8 cellular contexts compared by ENCODE assay signal in the genomic region with DNA sequence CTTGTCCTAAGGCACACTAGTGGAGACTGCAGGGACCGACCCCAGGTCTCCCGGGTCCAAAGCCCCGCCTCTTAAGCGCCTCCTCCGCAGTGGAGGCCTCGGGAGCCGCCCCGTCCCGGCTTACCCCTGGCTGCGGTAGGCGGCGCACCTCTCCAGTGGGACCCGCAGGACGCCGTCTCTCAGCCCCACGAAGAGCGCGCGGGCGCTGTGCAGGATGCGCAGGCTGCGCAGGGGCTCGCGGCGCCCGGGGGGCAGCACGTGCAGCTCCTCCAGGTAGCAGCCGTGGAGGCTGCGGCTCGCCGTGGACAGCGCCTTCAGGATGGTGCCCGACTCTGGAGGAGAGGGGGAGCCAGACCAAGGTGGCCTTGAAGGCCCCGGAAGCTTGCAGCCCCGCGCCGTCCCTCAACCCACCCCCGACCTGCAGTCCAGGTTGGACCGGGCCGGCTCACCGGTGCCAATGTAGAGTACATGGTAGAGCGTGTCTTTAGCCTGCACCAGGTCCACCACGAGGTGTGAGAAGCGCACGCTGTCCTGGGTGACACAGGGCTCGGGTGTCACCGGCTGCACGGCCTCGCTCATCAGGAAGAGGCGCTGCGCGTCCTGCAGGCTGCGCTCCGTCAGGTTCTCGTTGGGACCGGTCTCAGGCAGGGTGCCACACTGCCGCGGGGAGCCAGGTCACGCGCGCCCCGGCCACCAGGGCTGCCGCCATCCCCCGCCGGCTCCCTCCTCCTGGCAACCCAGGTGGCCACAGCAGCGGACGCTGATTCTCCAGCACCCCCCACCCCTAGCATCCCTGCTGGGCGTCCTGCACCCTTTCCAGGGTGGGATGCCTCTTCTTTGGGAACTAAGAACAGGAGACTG.
DNase-seq lines count a peak whose midpoint lies in the region; ATAC-seq, FAIRE-seq and TF ChIP-seq lines count a peak whose summit lies in the region.

No MANE protein-coding gene starts in this region.

- peaks cover 19% of the 10 kb centered on the region for H3K27me3 Mint-ChIP-seq in activated T-cell treated with anti-CD3 and anti-CD28 coated beads, Interleukin-2, amount 50 U/mL, for 4 hours (ENCODE audit: low read depth)
- peaks cover 8% of the 10 kb centered on the region for H3K27me3 Mint-ChIP-seq in memory B cell

- peak; percentile 95 for ATAC-seq in HCT116
- ATAC-seq in activated T-cell treated with anti-CD3 and anti-CD28 coated beads, Interleukin-2, amount 50 U/mL, for 4 hours: peak; percentile 74 to 78
- peak; percentile 78 for ATAC-seq in memory B cell (ENCODE audit: low read depth)
- no peak for ATAC-seq in HG03097 (IDR thresholded peaks at IDR 0.05; ENCODE audit: low FRiP score, unreplicated experiment)

- peaks cover 12% of the 10 kb centered on the region; the same call in 1 of the 2 replicates for H3K27me3 ChIP-seq in HCT116 (ENCODE audit: insufficient read depth, low read length)

- no peak overlapping the region for H3K27ac Mint-ChIP-seq in memory B cell

- H2AFZ ChIP-seq in HCT116 (ENCODE audit: low read depth, low read length, poor library complexity, severe bottlenecking): no peak overlapping the region

- no peaks in the 10 kb centered on the region for H3K9me3 ChIP-seq in HCT116 (ENCODE audit: control insufficient read depth in 1 of 2, insufficient read depth in 1 of 2, low read depth in 1 of 2, low read length in 2 of 2)

- no peaks in the 10 kb centered on the region for H3K36me3 Mint-ChIP-seq in activated T-cell treated with anti-CD3 and anti-CD28 coated beads, Interleukin-2, amount 50 U/mL, for 4 hours (ENCODE audit: insufficient read depth)
- H3K36me3 Mint-ChIP-seq in memory B cell: no peaks in the 10 kb centered on the region

- peak overlapping the region; percentile 37 for H3K4me3 Mint-ChIP-seq in activated T-cell treated with anti-CD3 and anti-CD28 coated beads, Interleukin-2, amount 50 U/mL, for 4 hours
- peak overlapping the region; percentile 66 for H3K4me3 Mint-ChIP-seq in memory B cell

- no peaks in the 10 kb centered on the region for H3K79me2 ChIP-seq in HCT116 (ENCODE audit: insufficient read depth, low read length)

- no peaks in the 10 kb centered on the region for H4K20me1 ChIP-seq in HCT116 (ENCODE audit: insufficient read depth)

- no peaks in the 10 kb centered on the region for H3K9me2 ChIP-seq in HCT116 (ENCODE audit: insufficient read depth)

- TF ChIP-seq POLR2A in HCT116 (IDR thresholded peaks at IDR 0.05; ENCODE audit: borderline replicate concordance, extremely low read depth, insufficient read depth, insufficient read length): no peak
- TF ChIP-seq POLR2A in H54 (IDR thresholded peaks at IDR 0.05; ENCODE audit: low read depth, low read length): no peak

- intact Hi-C loops in HCT116 (cut with micrococcal nuclease): no loop called here

- RAD21 ChIA-PET in HCT116 (lab: Charles Lee; ENCODE audit: low non-redundant PET in 1 of 2, low total read pairs in 2 of 2, uncharacterized antibody in 2 of 2, unreplicated experiment in 2 of 2): no interaction called here

- peak; percentile 26 for DNase-seq in ELR (ENCODE audit: low read depth)
- DNase-seq in HCT116 (ENCODE audit: low read depth, low spot score): no peak
- no peak for DNase-seq in activated T-cell treated with anti-CD3 and anti-CD28 coated beads, Interleukin-2, amount 50 U/mL, for 4 hours
- peak in 1 of 2 donors; percentile 38 for DNase-seq in memory B cell (ENCODE audit: low spot score in 2 of 2)
- no peak for DNase-seq in activated gamma-delta T cell treated with Interleukin-2 at 50 U/mL for 16 hours
- no peak for DNase-seq in NCI-H510A (lab: John Stamatoyannopoulos, UW)
- DNase-seq in H54 (ENCODE audit: insufficient read length, low spot score): no peak

- CTCF ChIA-PET in HCT116 (lab: Charles Lee): no interaction called here

- H3K27ac ChIP-seq in HCT116 (ENCODE audit: low read depth, low read length): no peak overlapping the region

- no peak overlapping the region for H3K4me3 ChIP-seq in HCT116 (replicated peaks in 1 of 2; ENCODE audit: low read depth in 1 of 2, low read length in 2 of 2)

- peaks cover 2% of the 10 kb centered on the region for H3K4me1 Mint-ChIP-seq in activated T-cell treated with anti-CD3 and anti-CD28 coated beads, Interleukin-2, amount 50 U/mL, for 4 hours (ENCODE audit: low read depth)
- H3K4me1 Mint-ChIP-seq in memory B cell: no peaks in the 10 kb centered on the region

- 0 out of 2 replicates have a peak, but pooled peaks have one; percentile 10 for TF ChIP-seq RAD21 in HCT116 (IDR thresholded peaks at IDR 0.05; ENCODE audit: low read depth)

- POLR2A ChIA-PET in HCT116 (lab: Charles Lee): no interaction called here

- TF ChIP-seq CTCF in HCT116 (IDR thresholded peaks at IDR 0.05 in 2 of 3, conservative IDR thresholded peaks at IDR 0.05 in 1 of 3; ENCODE audit: borderline replicate concordance in 1 of 3, insufficient read depth in 1 of 3, low read depth in 2 of 3, low read length in 2 of 3): peak; percentile 6 to 28 (median 22); a peak in 2 of 6 replicates

- H3K36me3 ChIP-seq in HCT116 (ENCODE audit: control insufficient read depth in 1 of 2, insufficient read depth in 2 of 2, low read length in 2 of 2): no peaks in the 10 kb centered on the region

- no peak overlapping the region for H3K9ac ChIP-seq in HCT116 (ENCODE audit: low read length)

- H3K4me1 ChIP-seq in HCT116 (ENCODE audit: control insufficient read depth in 1 of 2, insufficient read depth in 2 of 2, low read length in 2 of 2): no peaks in the 10 kb centered on the region

- no peaks in the 10 kb centered on the region for H3K9me3 Mint-ChIP-seq in activated T-cell treated with anti-CD3 and anti-CD28 coated beads, Interleukin-2, amount 50 U/mL, for 4 hours
- H3K9me3 Mint-ChIP-seq in memory B cell: no peaks in the 10 kb centered on the region

- H3K4me2 ChIP-seq in HCT116 (ENCODE audit: low read length): 0 out of 2 replicates have a peak overlapping the region, but pooled peaks have one; percentile 9

- BruUV-seq in HCT116 (replicated peaks; lab: Mats Ljungman, UMichigan): no TSS peak

- FAIRE-seq in H54 (lab: Jason Lieb, UNC): no peak

TF ChIP-seq in HCT116, 20 proteins besides CTCF, POLR2A, EP300 and RAD21:
- TF ChIP-seq CEBPB (IDR thresholded peaks at IDR 0.05; ENCODE audit: low read depth) (no peak), TCF7L2 (IDR thresholded peaks at IDR 0.05; ENCODE audit: borderline replicate concordance, extremely low read depth, insufficient read depth, insufficient read length) (no peak), SP1 (IDR thresholded peaks at IDR 0.05; ENCODE audit: low read depth) (no peak), JUND (IDR thresholded peaks at IDR 0.05) (no peak), ZNF274 (IDR thresholded peaks at IDR 0.05; ENCODE audit: low read depth, low read length) (no peak), EZH2 (IDR thresholded peaks at IDR 0.05) (no peak), EGR1 (IDR thresholded peaks at IDR 0.05; ENCODE audit: low read depth) (no peak)
- TF ChIP-seq, protein P1, sequence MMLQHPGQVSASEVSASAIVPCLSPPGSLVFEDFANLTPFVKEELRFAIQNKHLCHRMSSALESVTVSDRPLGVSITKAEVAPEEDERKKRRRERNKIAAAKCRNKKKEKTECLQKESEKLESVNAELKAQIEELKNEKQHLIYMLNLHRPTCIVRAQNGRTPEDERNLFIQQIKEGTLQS (IDR thresholded peaks at IDR 0.05): no peak
- TF ChIP-seq, protein P2, sequence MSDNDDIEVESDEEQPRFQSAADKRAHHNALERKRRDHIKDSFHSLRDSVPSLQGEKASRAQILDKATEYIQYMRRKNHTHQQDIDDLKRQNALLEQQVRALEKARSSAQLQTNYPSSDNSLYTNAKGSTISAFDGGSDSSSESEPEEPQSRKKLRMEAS (IDR thresholded peaks at IDR 0.05): no peak
- TF ChIP-seq, protein P3, sequence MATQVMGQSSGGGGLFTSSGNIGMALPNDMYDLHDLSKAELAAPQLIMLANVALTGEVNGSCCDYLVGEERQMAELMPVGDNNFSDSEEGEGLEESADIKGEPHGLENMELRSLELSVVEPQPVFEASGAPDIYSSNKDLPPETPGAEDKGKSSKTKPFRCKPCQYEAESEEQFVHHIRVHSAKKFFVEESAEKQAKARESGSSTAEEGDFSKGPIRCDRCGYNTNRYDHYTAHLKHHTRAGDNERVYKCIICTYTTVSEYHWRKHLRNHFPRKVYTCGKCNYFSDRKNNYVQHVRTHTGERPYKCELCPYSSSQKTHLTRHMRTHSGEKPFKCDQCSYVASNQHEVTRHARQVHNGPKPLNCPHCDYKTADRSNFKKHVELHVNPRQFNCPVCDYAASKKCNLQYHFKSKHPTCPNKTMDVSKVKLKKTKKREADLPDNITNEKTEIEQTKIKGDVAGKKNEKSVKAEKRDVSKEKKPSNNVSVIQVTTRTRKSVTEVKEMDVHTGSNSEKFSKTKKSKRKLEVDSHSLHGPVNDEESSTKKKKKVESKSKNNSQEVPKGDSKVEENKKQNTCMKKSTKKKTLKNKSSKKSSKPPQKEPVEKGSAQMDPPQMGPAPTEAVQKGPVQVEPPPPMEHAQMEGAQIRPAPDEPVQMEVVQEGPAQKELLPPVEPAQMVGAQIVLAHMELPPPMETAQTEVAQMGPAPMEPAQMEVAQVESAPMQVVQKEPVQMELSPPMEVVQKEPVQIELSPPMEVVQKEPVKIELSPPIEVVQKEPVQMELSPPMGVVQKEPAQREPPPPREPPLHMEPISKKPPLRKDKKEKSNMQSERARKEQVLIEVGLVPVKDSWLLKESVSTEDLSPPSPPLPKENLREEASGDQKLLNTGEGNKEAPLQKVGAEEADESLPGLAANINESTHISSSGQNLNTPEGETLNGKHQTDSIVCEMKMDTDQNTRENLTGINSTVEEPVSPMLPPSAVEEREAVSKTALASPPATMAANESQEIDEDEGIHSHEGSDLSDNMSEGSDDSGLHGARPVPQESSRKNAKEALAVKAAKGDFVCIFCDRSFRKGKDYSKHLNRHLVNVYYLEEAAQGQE (IDR thresholded peaks at IDR 0.05; ENCODE audit: low read depth): no peak
